13 cellular contexts compared by ENCODE assay signal in the genomic region with DNA sequence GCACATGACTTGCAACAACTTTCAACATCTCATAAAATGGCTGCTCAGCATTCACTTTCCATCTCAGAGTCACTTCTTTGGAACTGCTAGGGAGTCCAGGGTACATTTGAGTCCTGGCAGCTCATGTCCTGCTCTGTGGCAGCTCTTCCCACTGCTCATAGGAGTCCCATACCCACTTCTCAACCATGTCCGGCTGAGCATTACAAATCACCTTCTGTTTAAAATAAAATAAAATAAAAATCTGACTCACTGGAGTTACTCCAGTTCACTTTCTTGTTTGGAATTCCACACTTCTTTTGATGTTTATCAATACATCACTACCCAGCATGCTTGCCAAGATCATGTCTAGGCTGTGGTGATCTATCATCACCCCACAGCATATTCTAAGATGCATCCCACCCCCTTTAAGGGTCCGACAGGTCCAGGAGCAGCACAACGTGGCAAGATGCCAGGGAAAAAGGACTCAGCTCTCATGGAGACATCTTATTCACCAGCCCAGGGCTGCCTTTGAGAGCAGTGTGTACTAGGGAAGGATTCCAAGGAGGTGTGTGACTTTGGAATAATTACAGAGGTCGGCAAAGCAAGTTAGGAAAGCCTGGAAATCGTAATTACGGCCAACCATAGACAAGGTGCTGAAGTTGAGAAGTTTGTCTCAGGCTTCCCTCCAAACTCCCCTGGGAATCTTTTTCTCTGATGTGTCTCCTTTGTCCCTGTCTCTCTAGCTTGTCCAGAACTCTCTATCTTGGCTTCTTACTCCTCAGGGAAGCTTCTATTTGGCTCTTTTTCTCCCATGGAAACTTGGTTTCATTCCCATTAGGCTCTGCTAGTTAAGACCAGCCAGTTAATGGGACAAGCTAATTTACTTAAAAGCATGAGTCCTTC.
DNase-seq lines count a peak whose midpoint lies in the region; ATAC-seq and TF ChIP-seq lines count a peak whose summit lies in the region.
"Had no signal": no experiment of that assay in that cellular context is flagged by ENCODE, and none has a peak within 500 bp of the region (broad histone marks: within the 10 kb centered on the region; RNA-seq: fewer than 3 reads in every experiment).

No MANE protein-coding gene starts in this region.

- no peak overlapping the region for H3K4me3 ChIP-seq in AG10803 (ENCODE audit: low read length)
- H3K4me3 ChIP-seq in PC-3 (ENCODE audit: low read length) = no peak overlapping the region
- H3K4me3 ChIP-seq in dorsolateral prefrontal cortex = no peak overlapping the region

- H3K27me3 Mint-ChIP-seq in neural crest cell (ENCODE audit: low read depth) = no peaks in the 10 kb centered on the region

- H3K4me1 ChIP-seq in PC-3 (ENCODE audit: insufficient read depth, low read length) = peaks cover 31% of the 10 kb centered on the region

- H3K9me2 ChIP-seq in PC-3 (replicated peaks; ENCODE audit: low read length) = no peaks in the 10 kb centered on the region

- H4K20me1 ChIP-seq in PC-3 (ENCODE audit: low read length) = no peaks in the 10 kb centered on the region

- H3K4me2 ChIP-seq in PC-3 (ENCODE audit: low read length) = peak overlapping the region; percentile 25

- CTCF ChIA-PET in PC-3 (lab: Charles Lee) = no interaction called here

- intact Hi-C loops in PC-3 (cut with micrococcal nuclease) (no loop called here), dorsolateral prefrontal cortex (cut with DNase I) (no loop called here)

- H3K79me2 ChIP-seq in PC-3 (ENCODE audit: low read length) = no peaks in the 10 kb centered on the region

- H3K27ac Mint-ChIP-seq in neural crest cell (ENCODE audit: unreplicated experiment) = peak overlapping the region; percentile 40
- H3K27ac Mint-ChIP-seq: natural killer cell had no signal

- ATAC-seq in PC-3 (peak; percentile 29), HG02973 (IDR thresholded peaks at IDR 0.05; ENCODE audit: unreplicated experiment) (no peak), HG02840 (IDR thresholded peaks at IDR 0.05; ENCODE audit: low FRiP score, unreplicated experiment) (no peak), GM18498 (IDR thresholded peaks at IDR 0.05; ENCODE audit: unreplicated experiment) (no peak), GM18517 (IDR thresholded peaks at IDR 0.05; ENCODE audit: unreplicated experiment) (no peak)
- ATAC-seq: natural killer cell had no signal

- no peaks in the 10 kb centered on the region for H3K36me3 Mint-ChIP-seq in neural crest cell (ENCODE audit: low read depth)
- H3K36me3 Mint-ChIP-seq: natural killer cell had no signal

- H2AFZ ChIP-seq in PC-3 (ENCODE audit: low read length) = peak overlapping the region; percentile 16; the same call in 1 of the 2 replicates

- no peak overlapping the region for H3K9ac ChIP-seq in PC-3 (ENCODE audit: low read length)

- no peaks in the 10 kb centered on the region for H3K27me3 ChIP-seq in PC-3 (ENCODE audit: low read length)
- H3K27me3 ChIP-seq in dorsolateral prefrontal cortex = peaks cover 0 to 9% (median 0%) of the 10 kb centered on the region in 45 donors

- no peak overlapping the region for H3K4me3 Mint-ChIP-seq in neural crest cell
- H3K4me3 Mint-ChIP-seq: natural killer cell had no signal

- BruUV-seq in PC-3 (replicated peaks; lab: Mats Ljungman, UMichigan) = no TSS peak

- peak; percentile 20 for DNase-seq in AG10803 (ENCODE audit: low read depth)
- peak; percentile 66 for DNase-seq in PC-3
- DNase-seq in dorsolateral prefrontal cortex = no peak
- no peak for DNase-seq in neural crest cell (ENCODE audit: low read depth, low spot score)
- DNase-seq: activated CD4-positive, alpha-beta T cell treated with anti-CD3 and anti-CD28 coated beads for 4 hours; DND-41; Karpas-422; natural killer cell; SW 1271 had no signal

- H3K36me3 ChIP-seq in PC-3 (ENCODE audit: low read depth, low read length) = no peaks in the 10 kb centered on the region

- H3K9me3 ChIP-seq in PC-3 (ENCODE audit: low read length) = no peaks in the 10 kb centered on the region

- no peaks in the 10 kb centered on the region for H3K9me3 Mint-ChIP-seq in neural crest cell
- H3K9me3 Mint-ChIP-seq: natural killer cell had no signal

- no peaks in the 10 kb centered on the region for H3F3A ChIP-seq in PC-3 (ENCODE audit: low read length, unreplicated experiment)

- H3K27ac ChIP-seq in PC-3 (ENCODE audit: low read length) (peak overlapping the region; percentile 65), dorsolateral prefrontal cortex (peak overlapping the region in 49 of 59 donors; percentile 3 to 76 (median 59))

- peaks cover 11% of the 10 kb centered on the region for H3K4me1 Mint-ChIP-seq in neural crest cell
- H3K4me1 Mint-ChIP-seq: natural killer cell had no signal

- POLR2A ChIA-PET in PC-3 (lab: Charles Lee; ENCODE audit: unreplicated experiment) = no interaction called here

- no peak for TF ChIP-seq CTCF in AG10803 (conservative IDR thresholded peaks at IDR 0.05; ENCODE audit: low read length)
- TF ChIP-seq CTCF in PC-3 (conservative IDR thresholded peaks at IDR 0.05; ENCODE audit: low read depth, low read length) = no peak
- TF ChIP-seq CTCF in dorsolateral prefrontal cortex (IDR thresholded peaks at IDR 0.05 in 54 of 56, conservative IDR thresholded peaks at IDR 0.05 in 2 of 56; ENCODE audit: low read depth in 1 of 56, partially characterized antibody in 56 of 56) = no peak
- no peak for TF ChIP-seq CTCF in neural crest cell (conservative IDR thresholded peaks at IDR 0.05)

Comparison
In these comparisons a context has a peak if more than half of its experiments do, and no peak if none do; other contexts are left out.
1. DNase-seq: peak in AG10803 (single experiment) and PC-3 (single experiment); none in dorsolateral prefrontal cortex (0 of 10) and neural crest cell (single experiment).